1 cellular context compared by ENCODE assay signal in the genomic region with DNA sequence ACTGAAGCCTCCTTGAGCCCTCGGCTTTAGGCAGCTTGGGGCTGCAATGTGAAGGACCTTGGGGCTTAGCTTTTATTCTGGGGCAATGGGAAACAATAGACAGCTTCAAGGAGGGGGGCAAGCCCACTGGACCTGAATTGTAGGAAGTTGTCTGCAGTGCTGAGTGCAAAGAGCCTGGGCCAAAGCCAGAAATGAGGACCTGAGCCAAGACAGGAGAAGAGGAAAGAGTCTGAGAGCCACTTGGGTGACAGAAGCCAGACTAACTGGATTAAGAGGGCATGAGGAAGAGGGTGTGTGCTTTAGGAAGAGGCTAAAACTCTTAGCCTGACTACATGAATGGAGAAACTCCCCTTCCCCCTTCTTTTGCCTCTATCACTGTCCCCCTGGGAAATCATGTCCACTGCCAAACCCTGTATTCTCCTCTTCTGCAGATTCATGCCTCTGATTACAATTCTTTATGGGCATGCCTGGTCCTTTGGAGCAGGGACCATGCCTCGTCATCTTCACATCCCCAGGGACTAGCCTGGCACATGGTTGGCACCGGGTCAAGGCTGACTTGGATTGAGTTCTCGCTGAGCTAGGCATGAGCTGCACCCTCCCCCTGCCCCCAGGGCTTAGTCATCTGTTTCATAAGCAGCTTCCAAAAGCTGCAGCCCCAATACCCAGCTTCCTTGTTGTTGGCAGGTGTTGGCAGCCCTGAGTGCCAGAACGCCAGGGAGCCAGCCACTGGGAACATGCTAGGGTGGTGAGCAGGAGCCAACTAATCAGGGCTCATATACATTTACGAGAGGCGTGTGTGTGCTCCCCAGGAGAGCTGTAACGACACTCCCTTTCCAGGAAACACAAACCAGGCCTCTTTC.
TF ChIP-seq lines count a peak whose summit lies in the region.

No MANE protein-coding gene starts in this region.

TF ChIP-seq in WTC11, 78 proteins besides CTCF, POLR2A, EP300 and RAD21 (continued from another document):
- TF ChIP-seq, protein P1, sequence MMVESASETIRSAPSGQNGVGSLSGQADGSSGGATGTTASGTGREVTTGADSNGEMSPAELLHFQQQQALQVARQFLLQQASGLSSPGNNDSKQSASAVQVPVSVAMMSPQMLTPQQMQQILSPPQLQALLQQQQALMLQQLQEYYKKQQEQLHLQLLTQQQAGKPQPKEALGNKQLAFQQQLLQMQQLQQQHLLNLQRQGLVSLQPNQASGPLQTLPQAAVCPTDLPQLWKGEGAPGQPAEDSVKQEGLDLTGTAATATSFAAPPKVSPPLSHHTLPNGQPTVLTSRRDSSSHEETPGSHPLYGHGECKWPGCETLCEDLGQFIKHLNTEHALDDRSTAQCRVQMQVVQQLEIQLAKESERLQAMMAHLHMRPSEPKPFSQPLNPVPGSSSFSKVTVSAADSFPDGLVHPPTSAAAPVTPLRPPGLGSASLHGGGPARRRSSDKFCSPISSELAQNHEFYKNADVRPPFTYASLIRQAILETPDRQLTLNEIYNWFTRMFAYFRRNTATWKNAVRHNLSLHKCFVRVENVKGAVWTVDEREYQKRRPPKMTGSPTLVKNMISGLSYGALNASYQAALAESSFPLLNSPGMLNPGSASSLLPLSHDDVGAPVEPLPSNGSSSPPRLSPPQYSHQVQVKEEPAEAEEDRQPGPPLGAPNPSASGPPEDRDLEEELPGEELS (CRISPR knock-in tag; IDR thresholded peaks at IDR 0.05), result no peak
- TF ChIP-seq, protein P2, sequence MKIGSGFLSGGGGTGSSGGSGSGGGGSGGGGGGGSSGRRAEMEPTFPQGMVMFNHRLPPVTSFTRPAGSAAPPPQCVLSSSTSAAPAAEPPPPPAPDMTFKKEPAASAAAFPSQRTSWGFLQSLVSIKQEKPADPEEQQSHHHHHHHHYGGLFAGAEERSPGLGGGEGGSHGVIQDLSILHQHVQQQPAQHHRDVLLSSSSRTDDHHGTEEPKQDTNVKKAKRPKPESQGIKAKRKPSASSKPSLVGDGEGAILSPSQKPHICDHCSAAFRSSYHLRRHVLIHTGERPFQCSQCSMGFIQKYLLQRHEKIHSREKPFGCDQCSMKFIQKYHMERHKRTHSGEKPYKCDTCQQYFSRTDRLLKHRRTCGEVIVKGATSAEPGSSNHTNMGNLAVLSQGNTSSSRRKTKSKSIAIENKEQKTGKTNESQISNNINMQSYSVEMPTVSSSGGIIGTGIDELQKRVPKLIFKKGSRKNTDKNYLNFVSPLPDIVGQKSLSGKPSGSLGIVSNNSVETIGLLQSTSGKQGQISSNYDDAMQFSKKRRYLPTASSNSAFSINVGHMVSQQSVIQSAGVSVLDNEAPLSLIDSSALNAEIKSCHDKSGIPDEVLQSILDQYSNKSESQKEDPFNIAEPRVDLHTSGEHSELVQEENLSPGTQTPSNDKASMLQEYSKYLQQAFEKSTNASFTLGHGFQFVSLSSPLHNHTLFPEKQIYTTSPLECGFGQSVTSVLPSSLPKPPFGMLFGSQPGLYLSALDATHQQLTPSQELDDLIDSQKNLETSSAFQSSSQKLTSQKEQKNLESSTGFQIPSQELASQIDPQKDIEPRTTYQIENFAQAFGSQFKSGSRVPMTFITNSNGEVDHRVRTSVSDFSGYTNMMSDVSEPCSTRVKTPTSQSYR (CRISPR knock-in tag; IDR thresholded peaks at IDR 0.05), result no peak
- TF ChIP-seq HMGA2 (CRISPR knock-in tag; IDR thresholded peaks at IDR 0.05) (no peak), SMAD3 (CRISPR knock-in tag; IDR thresholded peaks at IDR 0.05; ENCODE audit: borderline replicate concordance) (no peak), SMAD4 (CRISPR knock-in tag; IDR thresholded peaks at IDR 0.05) (no peak), ZNF138 (CRISPR knock-in tag; conservative IDR thresholded peaks at IDR 0.05) (no peak), NR2C2 (CRISPR knock-in tag; IDR thresholded peaks at IDR 0.05) (no peak)
